1 cellular context compared by ENCODE assay signal in the genomic region with DNA sequence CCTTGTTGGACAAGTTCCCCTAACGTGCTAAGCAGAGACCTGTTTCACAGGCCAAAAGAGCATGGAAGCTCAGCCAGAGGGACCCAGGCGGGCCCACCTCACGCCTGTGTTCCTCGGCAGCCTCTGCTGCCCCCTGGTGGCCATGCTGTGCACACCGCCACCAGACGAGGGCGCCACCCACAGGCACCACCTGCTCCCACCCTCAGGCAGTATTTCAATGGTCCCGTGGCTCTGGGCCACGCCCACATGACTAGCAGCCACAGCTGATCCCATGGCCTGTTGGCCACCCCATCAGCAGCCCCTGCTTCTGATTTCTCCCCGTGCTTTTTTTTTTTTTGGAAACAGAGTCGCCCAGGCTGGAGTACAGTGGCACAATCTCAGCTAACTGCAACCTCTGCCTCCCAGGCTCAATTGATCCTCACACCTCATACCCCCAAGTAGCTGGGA.
TF ChIP-seq lines count a peak whose summit lies in the region.

No MANE protein-coding gene starts in this region.

TF ChIP-seq in K562, 482 proteins besides CTCF, POLR2A, EP300 and RAD21 (continued from another document):
- TF ChIP-seq MTA1 (IDR thresholded peaks at IDR 0.05; ENCODE audit: borderline replicate concordance) (peak; percentile 49; the same call in 1 of the 2 replicates), DDX20 (tag; IDR thresholded peaks at IDR 0.05; ENCODE audit: low read depth) (no peak), ZNF316 (IDR thresholded peaks at IDR 0.05) (no peak), TCF7L2 (IDR thresholded peaks at IDR 0.05; ENCODE audit: low read depth, low read length) (no peak), HNRNPUL1 (IDR thresholded peaks at IDR 0.05; ENCODE audit: low read length) (no peak), NEUROD1 (IDR thresholded peaks at IDR 0.05; ENCODE audit: borderline replicate concordance, low read depth, low read length, partially characterized antibody) (peak; percentile 43), NCOR1 (IDR thresholded peaks at IDR 0.05) (0 out of 2 replicates have a peak, but pooled peaks have one; percentile 22), ZNF436 (CRISPR knock-in tag; IDR thresholded peaks at IDR 0.05) (no peak), SMAD3 (CRISPR knock-in tag; conservative IDR thresholded peaks at IDR 0.05) (no peak), ZNF143 (CRISPR knock-in tag; IDR thresholded peaks at IDR 0.05) (no peak), ZKSCAN8 (CRISPR knock-in tag; IDR thresholded peaks at IDR 0.05) (no peak), NELFE (IDR thresholded peaks at IDR 0.05; ENCODE audit: insufficient read depth, insufficient read length) (no peak), FUS (optimal IDR thresholded peaks at IDR 0.05; ENCODE audit: low read depth, low read length) (no peak), FOXA3 (CRISPR knock-in tag; conservative IDR thresholded peaks at IDR 0.05 in 1 of 2, IDR thresholded peaks at IDR 0.05 in 1 of 2) (no peak)
- TF ChIP-seq, protein P1, sequence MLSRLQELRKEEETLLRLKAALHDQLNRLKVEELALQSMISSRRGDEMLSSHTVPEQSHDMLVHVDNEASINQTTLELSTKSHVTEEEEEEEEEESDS (CRISPR knock-in tag; IDR thresholded peaks at IDR 0.05): no peak
- TF ChIP-seq, protein P2, sequence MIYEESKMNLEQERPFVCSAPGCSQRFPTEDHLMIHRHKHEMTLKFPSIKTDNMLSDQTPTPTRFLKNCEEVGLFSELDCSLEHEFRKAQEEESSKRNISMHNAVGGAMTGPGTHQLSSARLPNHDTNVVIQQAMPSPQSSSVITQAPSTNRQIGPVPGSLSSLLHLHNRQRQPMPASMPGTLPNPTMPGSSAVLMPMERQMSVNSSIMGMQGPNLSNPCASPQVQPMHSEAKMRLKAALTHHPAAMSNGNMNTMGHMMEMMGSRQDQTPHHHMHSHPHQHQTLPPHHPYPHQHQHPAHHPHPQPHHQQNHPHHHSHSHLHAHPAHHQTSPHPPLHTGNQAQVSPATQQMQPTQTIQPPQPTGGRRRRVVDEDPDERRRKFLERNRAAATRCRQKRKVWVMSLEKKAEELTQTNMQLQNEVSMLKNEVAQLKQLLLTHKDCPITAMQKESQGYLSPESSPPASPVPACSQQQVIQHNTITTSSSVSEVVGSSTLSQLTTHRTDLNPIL (CRISPR knock-in tag; IDR thresholded peaks at IDR 0.05): no peak
- TF ChIP-seq, protein P3, sequence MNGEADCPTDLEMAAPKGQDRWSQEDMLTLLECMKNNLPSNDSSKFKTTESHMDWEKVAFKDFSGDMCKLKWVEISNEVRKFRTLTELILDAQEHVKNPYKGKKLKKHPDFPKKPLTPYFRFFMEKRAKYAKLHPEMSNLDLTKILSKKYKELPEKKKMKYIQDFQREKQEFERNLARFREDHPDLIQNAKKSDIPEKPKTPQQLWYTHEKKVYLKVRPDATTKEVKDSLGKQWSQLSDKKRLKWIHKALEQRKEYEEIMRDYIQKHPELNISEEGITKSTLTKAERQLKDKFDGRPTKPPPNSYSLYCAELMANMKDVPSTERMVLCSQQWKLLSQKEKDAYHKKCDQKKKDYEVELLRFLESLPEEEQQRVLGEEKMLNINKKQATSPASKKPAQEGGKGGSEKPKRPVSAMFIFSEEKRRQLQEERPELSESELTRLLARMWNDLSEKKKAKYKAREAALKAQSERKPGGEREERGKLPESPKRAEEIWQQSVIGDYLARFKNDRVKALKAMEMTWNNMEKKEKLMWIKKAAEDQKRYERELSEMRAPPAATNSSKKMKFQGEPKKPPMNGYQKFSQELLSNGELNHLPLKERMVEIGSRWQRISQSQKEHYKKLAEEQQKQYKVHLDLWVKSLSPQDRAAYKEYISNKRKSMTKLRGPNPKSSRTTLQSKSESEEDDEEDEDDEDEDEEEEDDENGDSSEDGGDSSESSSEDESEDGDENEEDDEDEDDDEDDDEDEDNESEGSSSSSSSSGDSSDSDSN (IDR thresholded peaks at IDR 0.05; ENCODE audit: borderline replicate concordance in 1 of 2, low read depth in 2 of 2, low read length in 2 of 2): no peak
- TF ChIP-seq, protein P4, sequence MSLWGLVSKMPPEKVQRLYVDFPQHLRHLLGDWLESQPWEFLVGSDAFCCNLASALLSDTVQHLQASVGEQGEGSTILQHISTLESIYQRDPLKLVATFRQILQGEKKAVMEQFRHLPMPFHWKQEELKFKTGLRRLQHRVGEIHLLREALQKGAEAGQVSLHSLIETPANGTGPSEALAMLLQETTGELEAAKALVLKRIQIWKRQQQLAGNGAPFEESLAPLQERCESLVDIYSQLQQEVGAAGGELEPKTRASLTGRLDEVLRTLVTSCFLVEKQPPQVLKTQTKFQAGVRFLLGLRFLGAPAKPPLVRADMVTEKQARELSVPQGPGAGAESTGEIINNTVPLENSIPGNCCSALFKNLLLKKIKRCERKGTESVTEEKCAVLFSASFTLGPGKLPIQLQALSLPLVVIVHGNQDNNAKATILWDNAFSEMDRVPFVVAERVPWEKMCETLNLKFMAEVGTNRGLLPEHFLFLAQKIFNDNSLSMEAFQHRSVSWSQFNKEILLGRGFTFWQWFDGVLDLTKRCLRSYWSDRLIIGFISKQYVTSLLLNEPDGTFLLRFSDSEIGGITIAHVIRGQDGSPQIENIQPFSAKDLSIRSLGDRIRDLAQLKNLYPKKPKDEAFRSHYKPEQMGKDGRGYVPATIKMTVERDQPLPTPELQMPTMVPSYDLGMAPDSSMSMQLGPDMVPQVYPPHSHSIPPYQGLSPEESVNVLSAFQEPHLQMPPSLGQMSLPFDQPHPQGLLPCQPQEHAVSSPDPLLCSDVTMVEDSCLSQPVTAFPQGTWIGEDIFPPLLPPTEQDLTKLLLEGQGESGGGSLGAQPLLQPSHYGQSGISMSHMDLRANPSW (CRISPR knock-in tag; IDR thresholded peaks at IDR 0.05): no peak; the same call in 1 of the 2 replicates
- TF ChIP-seq, protein P5, sequence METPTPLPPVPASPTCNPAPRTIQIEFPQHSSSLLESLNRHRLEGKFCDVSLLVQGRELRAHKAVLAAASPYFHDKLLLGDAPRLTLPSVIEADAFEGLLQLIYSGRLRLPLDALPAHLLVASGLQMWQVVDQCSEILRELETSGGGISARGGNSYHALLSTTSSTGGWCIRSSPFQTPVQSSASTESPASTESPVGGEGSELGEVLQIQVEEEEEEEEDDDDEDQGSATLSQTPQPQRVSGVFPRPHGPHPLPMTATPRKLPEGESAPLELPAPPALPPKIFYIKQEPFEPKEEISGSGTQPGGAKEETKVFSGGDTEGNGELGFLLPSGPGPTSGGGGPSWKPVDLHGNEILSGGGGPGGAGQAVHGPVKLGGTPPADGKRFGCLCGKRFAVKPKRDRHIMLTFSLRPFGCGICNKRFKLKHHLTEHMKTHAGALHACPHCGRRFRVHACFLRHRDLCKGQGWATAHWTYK (CRISPR knock-in tag; IDR thresholded peaks at IDR 0.05): peak; percentile 97
- TF ChIP-seq, protein P6, sequence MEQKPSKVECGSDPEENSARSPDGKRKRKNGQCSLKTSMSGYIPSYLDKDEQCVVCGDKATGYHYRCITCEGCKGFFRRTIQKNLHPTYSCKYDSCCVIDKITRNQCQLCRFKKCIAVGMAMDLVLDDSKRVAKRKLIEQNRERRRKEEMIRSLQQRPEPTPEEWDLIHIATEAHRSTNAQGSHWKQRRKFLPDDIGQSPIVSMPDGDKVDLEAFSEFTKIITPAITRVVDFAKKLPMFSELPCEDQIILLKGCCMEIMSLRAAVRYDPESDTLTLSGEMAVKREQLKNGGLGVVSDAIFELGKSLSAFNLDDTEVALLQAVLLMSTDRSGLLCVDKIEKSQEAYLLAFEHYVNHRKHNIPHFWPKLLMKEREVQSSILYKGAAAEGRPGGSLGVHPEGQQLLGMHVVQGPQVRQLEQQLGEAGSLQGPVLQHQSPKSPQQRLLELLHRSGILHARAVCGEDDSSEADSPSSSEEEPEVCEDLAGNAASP (IDR thresholded peaks at IDR 0.05): no peak
